ENCODE assay signal across 2 cellular contexts in the genomic region with DNA sequence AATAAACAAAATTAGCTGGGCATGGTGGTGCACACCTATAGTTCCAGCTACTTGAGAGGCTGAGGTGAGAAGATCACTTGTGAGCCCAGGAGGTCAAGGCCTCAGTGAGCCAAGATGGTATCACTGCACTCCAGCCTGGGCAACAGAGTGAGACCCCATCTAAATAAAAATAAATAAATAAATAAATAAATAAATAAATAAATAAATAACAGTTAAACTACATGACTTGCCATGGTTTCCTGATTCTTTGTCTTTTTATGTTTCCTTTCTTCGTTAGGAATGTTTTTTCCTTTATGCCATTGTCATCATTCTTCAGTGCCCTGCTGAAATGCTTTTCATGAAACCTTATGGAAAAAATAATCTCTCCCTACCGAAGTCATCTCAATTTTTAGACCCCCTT.
TF ChIP-seq lines count a peak whose summit lies in the region.

No MANE protein-coding gene starts in this region.

TF ChIP-seq in WTC11, 78 proteins besides CTCF, POLR2A, EP300 and RAD21:
- TF ChIP-seq ZNF219 (CRISPR knock-in tag; IDR thresholded peaks at IDR 0.05; ENCODE audit: borderline replicate concordance) (no peak), ZNF121 (CRISPR knock-in tag; IDR thresholded peaks at IDR 0.05) (peak; percentile 26; the same call in 1 of the 2 replicates), JAZF1 (CRISPR knock-in tag; IDR thresholded peaks at IDR 0.05) (no peak)

TF ChIP-seq in H1, 55 proteins besides CTCF, POLR2A, EP300 and RAD21:
- no peak for TF ChIP-seq ASH2L (IDR thresholded peaks at IDR 0.05; ENCODE audit: low read length)
- no peak for TF ChIP-seq SP2 (IDR thresholded peaks at IDR 0.05; ENCODE audit: low read length)
- TF ChIP-seq HDAC6 (IDR thresholded peaks at IDR 0.05; ENCODE audit: low read depth, low read length), result no peak
- TF ChIP-seq KDM1A (IDR thresholded peaks at IDR 0.05; ENCODE audit: borderline replicate concordance, low read length), result no peak
- TF ChIP-seq EZH2 (IDR thresholded peaks at IDR 0.05; ENCODE audit: low read depth, low read length, severe bottlenecking), result no peak
- no peak for TF ChIP-seq USF2 (IDR thresholded peaks at IDR 0.05; ENCODE audit: low read length)
- TF ChIP-seq CHD2 (IDR thresholded peaks at IDR 0.05; ENCODE audit: low read length), result no peak
- no peak for TF ChIP-seq KDM4A (IDR thresholded peaks at IDR 0.05; ENCODE audit: low read depth, low read length, severe bottlenecking)
- no peak for TF ChIP-seq SUZ12 (IDR thresholded peaks at IDR 0.05; ENCODE audit: low read length)
- no peak for TF ChIP-seq PHF8 (conservative IDR thresholded peaks at IDR 0.05; ENCODE audit: low read depth, low read length)
- TF ChIP-seq, protein P1, sequence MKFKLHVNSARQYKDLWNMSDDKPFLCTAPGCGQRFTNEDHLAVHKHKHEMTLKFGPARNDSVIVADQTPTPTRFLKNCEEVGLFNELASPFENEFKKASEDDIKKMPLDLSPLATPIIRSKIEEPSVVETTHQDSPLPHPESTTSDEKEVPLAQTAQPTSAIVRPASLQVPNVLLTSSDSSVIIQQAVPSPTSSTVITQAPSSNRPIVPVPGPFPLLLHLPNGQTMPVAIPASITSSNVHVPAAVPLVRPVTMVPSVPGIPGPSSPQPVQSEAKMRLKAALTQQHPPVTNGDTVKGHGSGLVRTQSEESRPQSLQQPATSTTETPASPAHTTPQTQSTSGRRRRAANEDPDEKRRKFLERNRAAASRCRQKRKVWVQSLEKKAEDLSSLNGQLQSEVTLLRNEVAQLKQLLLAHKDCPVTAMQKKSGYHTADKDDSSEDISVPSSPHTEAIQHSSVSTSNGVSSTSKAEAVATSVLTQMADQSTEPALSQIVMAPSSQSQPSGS (IDR thresholded peaks at IDR 0.05; ENCODE audit: low read length), result no peak
- no peak for TF ChIP-seq TBP (IDR thresholded peaks at IDR 0.05; ENCODE audit: low read depth, low read length)
- TF ChIP-seq CREB1 (IDR thresholded peaks at IDR 0.05), result no peak
- no peak for TF ChIP-seq ZNF274 (IDR thresholded peaks at IDR 0.05; ENCODE audit: borderline replicate concordance, extremely low read depth, low read length)
- no peak for TF ChIP-seq POLR2AphosphoS5 (IDR thresholded peaks at IDR 0.05; ENCODE audit: low read depth, low read length)
- no peak for TF ChIP-seq RBBP5 (IDR thresholded peaks at IDR 0.05; ENCODE audit: borderline replicate concordance, low read depth, low read length)
- no peak for TF ChIP-seq RFX5 (IDR thresholded peaks at IDR 0.05; ENCODE audit: borderline replicate concordance, low read depth, low read length)
- no peak for TF ChIP-seq SIRT6 (IDR thresholded peaks at IDR 0.05; ENCODE audit: low read length)
